In genomic region chr15:85723960-85724945, GRCh38 we compare ENCODE assay signal across 10 cellular contexts.
DNase-seq lines count a peak whose midpoint lies in the region; TF ChIP-seq lines count a peak whose summit lies in the region.
"Had no signal": no experiment of that assay in that cellular context is flagged by ENCODE, and none has a peak within 500 bp of the region (broad histone marks: within the 10 kb centered on the region; RNA-seq: fewer than 3 reads in every experiment).

No MANE protein-coding gene starts in this region.

- H3K27ac ChIP-seq in muscle layer of colon (ENCODE audit: low read depth, low read length), result peak overlapping the region; percentile 33
- H3K27ac ChIP-seq in thyroid gland, result peak overlapping the region; percentile 59 to 86 (median 84)
- peak overlapping the region in 13 of 59 donors; percentile 3 to 52 (median 29) for H3K27ac ChIP-seq in dorsolateral prefrontal cortex
- H3K27ac ChIP-seq: HL-60, RWPE1 had no signal

- no peak overlapping the region for H3K4me3 Mint-ChIP-seq in chondrocyte (ENCODE audit: unreplicated experiment)

- intact Hi-C loops in thyroid gland (cut with DNase I) (no loop called here), dorsolateral prefrontal cortex (cut with DNase I) (loop anchor here in 1 of 2 donors (2.0 kb wide), 1 partner anchor 25 kb away; no protein-coding TSS in a partner anchor)

- H3K4me1 Mint-ChIP-seq in chondrocyte (ENCODE audit: low read depth), result peaks cover 42% of the 10 kb centered on the region

- TF ChIP-seq CTCF in chondrocyte (IDR thresholded peaks at IDR 0.05) (no peak), thyroid gland (IDR thresholded peaks at IDR 0.05) (no peak), dorsolateral prefrontal cortex (IDR thresholded peaks at IDR 0.05 in 54 of 56, conservative IDR thresholded peaks at IDR 0.05 in 2 of 56; ENCODE audit: low read depth in 1 of 56, partially characterized antibody in 56 of 56) (no peak)

- peak overlapping the region; percentile 63 for H3K27ac Mint-ChIP-seq in chondrocyte (ENCODE audit: unreplicated experiment)

- H3K27me3 ChIP-seq in muscle layer of colon (ENCODE audit: control insufficient read depth in 1 of 2, insufficient read depth in 2 of 2, low read length in 2 of 2) (no peaks in the 10 kb centered on the region), thyroid gland (no peaks in the 10 kb centered on the region), dorsolateral prefrontal cortex (no peaks in the 10 kb centered on the region)

- peaks cover 23% of the 10 kb centered on the region for H3K4me1 ChIP-seq in muscle layer of colon (ENCODE audit: insufficient read depth, low read length)
- peaks cover 29 to 58% of the 10 kb centered on the region in 2 donors for H3K4me1 ChIP-seq in thyroid gland

- no peak overlapping the region for H3K4me3 ChIP-seq in muscle layer of colon (ENCODE audit: low read depth in 1 of 2, low read length in 2 of 2)
- H3K4me3 ChIP-seq in thyroid gland (replicated peaks in 1 of 3), result no peak overlapping the region
- no peak overlapping the region for H3K4me3 ChIP-seq in dorsolateral prefrontal cortex

- WGBS in thyroid gland, 2 donors, result 62 to 72% methylated on average over 10 of the region's 10 CpGs

- no peaks in the 10 kb centered on the region for H3K9me3 ChIP-seq in muscle layer of colon (ENCODE audit: low read length)
- no peaks in the 10 kb centered on the region for H3K9me3 ChIP-seq in thyroid gland

- no peaks in the 10 kb centered on the region for H3K27me3 Mint-ChIP-seq in chondrocyte (ENCODE audit: low read depth)

- TF ChIP-seq POLR2A in thyroid gland (IDR thresholded peaks at IDR 0.05), result no peak

- H3K9me3 Mint-ChIP-seq in chondrocyte (ENCODE audit: low read depth), result no peaks in the 10 kb centered on the region

- no peak overlapping the region for H3K9ac ChIP-seq in muscle layer of colon (ENCODE audit: low read length)

- DNase-seq in activated CD4-positive, alpha-beta T cell treated with anti-CD3 and anti-CD28 coated beads for 4 hours, result peak; percentile 17 to 31
- no peak for DNase-seq in activated CD4-positive, alpha-beta T cell treated with anti-CD3 and anti-CD28 coated beads, Interleukin-2, amount 50 U/mL, for 1 hour
- no peak for DNase-seq in chondrocyte (ENCODE audit: low spot score)
- no peak for DNase-seq in thyroid gland
- no peak for DNase-seq in dorsolateral prefrontal cortex
- DNase-seq in SIG-M5 (lab: John Stamatoyannopoulos, UW), result no peak
- no peak for DNase-seq in globus pallidus (ENCODE audit: low spot score)

- peaks cover 21% of the 10 kb centered on the region for H3K36me3 Mint-ChIP-seq in chondrocyte (ENCODE audit: low read depth)

- peaks cover 73% of the 10 kb centered on the region for H3K36me3 ChIP-seq in muscle layer of colon (ENCODE audit: insufficient read depth, low read length)
- peaks cover 53 to 62% of the 10 kb centered on the region in 2 donors for H3K36me3 ChIP-seq in thyroid gland

Comparison
In these comparisons a context has a peak if more than half of its experiments do, and no peak if none do; other contexts are left out.
1. DNase-seq: peak in activated CD4-positive, alpha-beta T cell treated with anti-CD3 and anti-CD28 coated beads for 4 hours (2 of 2); none in activated CD4-positive, alpha-beta T cell treated with anti-CD3 and anti-CD28 coated beads, Interleukin-2, amount 50 U/mL, for 1 hour (single experiment), chondrocyte (single experiment), thyroid gland (0 of 2), dorsolateral prefrontal cortex (0 of 10), SIG-M5 (single experiment) and globus pallidus (single experiment).